ENCODE assay signal across 16 cellular contexts in genomic region chr2:32614069-32614468, GRCh38. TPM values are rescaled to one million over a fixed set of nuclear protein-coding genes. Genes with fewer than 3 reads are reported as not detected.
DNase-seq lines count a peak whose midpoint lies in the region; ATAC-seq and FAIRE-seq lines count a peak whose summit lies in the region.
"Had no signal": no experiment of that assay in that cellular context is flagged by ENCODE, and none has a peak within 500 bp of the region (broad histone marks: within the 10 kb centered on the region; RNA-seq: fewer than 3 reads in every experiment).

No MANE protein-coding gene starts in this region.

- no peak for DNase-seq in activated T-cell treated with anti-CD3 and anti-CD28 coated beads, Interleukin-2, amount 50 U/mL, for 24 hours
- DNase-seq in activated T-cell treated with anti-CD3 and anti-CD28 coated beads, Interleukin-2, amount 50 U/mL, for 1 hour: no peak
- no peak for DNase-seq in CD4-positive, alpha-beta memory T cell
- DNase-seq in T-helper 17 cell (no peak), left lobe of liver (ENCODE audit: low spot score) (no peak), frontal cortex (ENCODE audit: low spot score in 2 of 2) (no peak), DMS 273 (lab: John Stamatoyannopoulos, UW; ENCODE audit: unreplicated experiment) (no peak)
- DNase-seq: CD4-positive, CD25-positive, alpha-beta regulatory T cell; KBM-7; NCI-H1105 treated with DMSO at 0.1 percent for 48 hours; NCI-H1930; NCI-H2171 treated with DMSO at 0.1 percent for 48 hours; NCI-H82; SHP77 treated with DMSO at 0.1 percent for 48 hours had no signal

- H3K4me3 Mint-ChIP-seq in activated T-cell treated with anti-CD3 and anti-CD28 coated beads, Interleukin-2, amount 50 U/mL, for 24 hours: no peak overlapping the region
- H3K4me3 Mint-ChIP-seq in CD4-positive, alpha-beta memory T cell: peak overlapping the region in 1 of 8 donors; percentile 39
- no peak overlapping the region for H3K4me3 Mint-ChIP-seq in T-helper 17 cell
- H3K4me3 Mint-ChIP-seq: CD4-positive, CD25-positive, alpha-beta regulatory T cell; GM23338 had no signal

- no peaks in the 10 kb centered on the region for H3K27me3 ChIP-seq in CD4-positive, alpha-beta memory T cell (ENCODE audit: insufficient read depth, low read length)

- H3K27me3 Mint-ChIP-seq in activated T-cell treated with anti-CD3 and anti-CD28 coated beads, Interleukin-2, amount 50 U/mL, for 24 hours: no peaks in the 10 kb centered on the region
- no peaks in the 10 kb centered on the region for H3K27me3 Mint-ChIP-seq in CD4-positive, alpha-beta memory T cell
- H3K27me3 Mint-ChIP-seq in T-helper 17 cell: no peaks in the 10 kb centered on the region

- no peak overlapping the region for H3K4me3 ChIP-seq in CD4-positive, alpha-beta memory T cell (ENCODE audit: low read length in 2 of 2)
- H3K4me3 ChIP-seq: GM23338 had no signal

- ATAC-seq in T-helper 17 cell: no peak
- ATAC-seq in left lobe of liver: peak; percentile 38
- ATAC-seq in HG02642 (IDR thresholded peaks at IDR 0.05; ENCODE audit: poor library complexity, unreplicated experiment): no peak
- ATAC-seq: GM23338 had no signal

- H3K36me3 Mint-ChIP-seq in activated T-cell treated with anti-CD3 and anti-CD28 coated beads, Interleukin-2, amount 50 U/mL, for 24 hours (ENCODE audit: low read depth): peaks cover 87% of the 10 kb centered on the region
- H3K36me3 Mint-ChIP-seq in CD4-positive, alpha-beta memory T cell: peaks cover 35 to 69% of the 10 kb centered on the region in 2 donors
- peaks cover 12% of the 10 kb centered on the region for H3K36me3 Mint-ChIP-seq in T-helper 17 cell (ENCODE audit: low read depth)

- peak overlapping the region; percentile 10 for H3K27ac Mint-ChIP-seq in activated T-cell treated with anti-CD3 and anti-CD28 coated beads, Interleukin-2, amount 50 U/mL, for 24 hours
- peak overlapping the region in 5 of 7 donors; percentile 13 to 85 (median 65) for H3K27ac Mint-ChIP-seq in CD4-positive, alpha-beta memory T cell
- H3K27ac Mint-ChIP-seq in T-helper 17 cell: peak overlapping the region; percentile 68
- H3K27ac Mint-ChIP-seq: GM23338 had no signal

- POLR2A ChIA-PET in CD4-positive, alpha-beta memory T cell (lab: Charles Lee; ENCODE audit: partially characterized antibody): no interaction called here

- no peaks in the 10 kb centered on the region for H3K4me1 ChIP-seq in CD4-positive, alpha-beta memory T cell (ENCODE audit: insufficient read depth, low read length)

- intact Hi-C loops in CD4-positive, alpha-beta memory T cell (cut with micrococcal nuclease): no loop called here

- no peaks in the 10 kb centered on the region for H3K4me1 Mint-ChIP-seq in activated T-cell treated with anti-CD3 and anti-CD28 coated beads, Interleukin-2, amount 50 U/mL, for 24 hours (ENCODE audit: low read depth)
- H3K4me1 Mint-ChIP-seq in CD4-positive, alpha-beta memory T cell: peaks cover 0 to 5% (median under 1%) of the 10 kb centered on the region in 4 donors
- peaks cover 2% of the 10 kb centered on the region for H3K4me1 Mint-ChIP-seq in T-helper 17 cell
- H3K4me1 Mint-ChIP-seq: GM23338 had no signal

- peaks cover 51% of the 10 kb centered on the region for H3K36me3 ChIP-seq in CD4-positive, alpha-beta memory T cell (ENCODE audit: insufficient read depth, low read length)

- no peak for FAIRE-seq in frontal cortex (lab: Jason Lieb, UNC)

- H3K9me3 Mint-ChIP-seq in activated T-cell treated with anti-CD3 and anti-CD28 coated beads, Interleukin-2, amount 50 U/mL, for 24 hours: no peaks in the 10 kb centered on the region
- H3K9me3 Mint-ChIP-seq in CD4-positive, alpha-beta memory T cell: peaks cover 0 to 2% (median 0%) of the 10 kb centered on the region in 8 donors
- H3K9me3 Mint-ChIP-seq: GM23338 had no signal

- CTCF ChIA-PET in CD4-positive, alpha-beta memory T cell (lab: Charles Lee; ENCODE audit: partially characterized antibody): no interaction called here

- no peak overlapping the region for H3K27ac ChIP-seq in CD4-positive, alpha-beta memory T cell (ENCODE audit: low read depth, low read length)

- H3K9me3 ChIP-seq in CD4-positive, alpha-beta memory T cell (ENCODE audit: control insufficient read depth in 1 of 2, low read length in 2 of 2): no peaks in the 10 kb centered on the region
- H3K9me3 ChIP-seq in T-helper 17 cell (ENCODE audit: control insufficient read depth, low read length, poor library complexity, severe bottlenecking): no peaks in the 10 kb centered on the region

RNA-seq across cellular contexts. Expression of gene TTC27, which starts 13.8 kb away (rescaled TPM):
- 10 to 100 TPM; 20.9 to 27.5 TPM for total RNA-seq in CD4-positive, alpha-beta memory T cell
- 10 to 100 TPM; 24.4 to 26.1 TPM for polyA plus RNA-seq in CD4-positive, alpha-beta memory T cell
- 10 to 100 TPM; 17.2 to 22.5 TPM for total RNA-seq in T-helper 17 cell
- 4.7 TPM for total RNA-seq in left lobe of liver
- total RNA-seq in frontal cortex: 28.5 TPM

Comparison
In these comparisons a context has a peak if more than half of its experiments do, and no peak if none do; other contexts are left out.
1. H3K27ac Mint-ChIP-seq: peak in every context shown above with its lines; median percentile 68 in T-helper 17 cell; 65 in CD4-positive, alpha-beta memory T cell; 10 in activated T-cell treated with anti-CD3 and anti-CD28 coated beads, Interleukin-2, amount 50 U/mL, for 24 hours.